In genomic region chr2:69995511-69995910, GRCh38 we compare ENCODE assay signal across 20 cellular contexts. TPM values are rescaled to one million over a fixed set of nuclear protein-coding genes. Genes with fewer than 3 reads are reported as not detected.
DNase-seq lines count a peak whose midpoint lies in the region; ATAC-seq and TF ChIP-seq lines count a peak whose summit lies in the region.
"Had no signal": no experiment of that assay in that cellular context is flagged by ENCODE, and none has a peak within 500 bp of the region (broad histone marks: within the 10 kb centered on the region; RNA-seq: fewer than 3 reads in every experiment).

No MANE protein-coding gene starts in this region.

- no peak overlapping the region for H3K4me3 Mint-ChIP-seq in H9
- H3K4me3 Mint-ChIP-seq: CD8-positive, alpha-beta T cell had no signal

- TF ChIP-seq CTCF in H9 (conservative IDR thresholded peaks at IDR 0.05): no peak
- TF ChIP-seq CTCF in RWPE2 (IDR thresholded peaks at IDR 0.05; ENCODE audit: poor library complexity, severe bottlenecking): no peak
- no peak for TF ChIP-seq CTCF in colonic mucosa (IDR thresholded peaks at IDR 0.05)
- no peak for TF ChIP-seq CTCF in mucosa of descending colon (IDR thresholded peaks at IDR 0.05)
- TF ChIP-seq CTCF in foreskin keratinocyte (conservative IDR thresholded peaks at IDR 0.05): no peak

- H3K27me3 Mint-ChIP-seq in H9 (ENCODE audit: low read depth): no peaks in the 10 kb centered on the region

- H3K9me3 ChIP-seq in H9 (ENCODE audit: control insufficient read depth, low read depth, low read length): no peaks in the 10 kb centered on the region
- no peaks in the 10 kb centered on the region for H3K9me3 ChIP-seq in RWPE2 (ENCODE audit: severe bottlenecking)
- no peaks in the 10 kb centered on the region for H3K9me3 ChIP-seq in colonic mucosa
- no peaks in the 10 kb centered on the region for H3K9me3 ChIP-seq in mucosa of descending colon
- H3K9me3 ChIP-seq: BLaER1 treated with 17β-estradiol and CSF1 and Interleukin-3, amounts not matched to agents 10 nM and 100 nM; SJCRH30 had no signal

- H3K18ac ChIP-seq in H9 (ENCODE audit: insufficient read length, low read depth, low read length): no peak overlapping the region

- no peak overlapping the region for H3K27ac ChIP-seq in H9 (ENCODE audit: insufficient read length, low read depth, low read length)
- H3K27ac ChIP-seq in RWPE2 (ENCODE audit: poor library complexity, severe bottlenecking): no peak overlapping the region
- H3K27ac ChIP-seq in colonic mucosa: no peak overlapping the region
- H3K27ac ChIP-seq in foreskin keratinocyte: no peak overlapping the region
- H3K27ac ChIP-seq: RWPE1, SJCRH30 had no signal

- H4K20me1 ChIP-seq in H9 (ENCODE audit: control insufficient read depth, insufficient read depth, insufficient read length): no peaks in the 10 kb centered on the region
- H4K20me1 ChIP-seq: BLaER1 treated with 17β-estradiol and CSF1 and Interleukin-3, amounts not matched to agents 10 nM and 100 nM had no signal

- H3K23ac ChIP-seq in H9 (ENCODE audit: insufficient read length, low read depth, low read length): no peak overlapping the region

- H3K4me3 ChIP-seq in RWPE2 (ENCODE audit: severe bottlenecking) (no peak overlapping the region), colonic mucosa (no peak overlapping the region), mucosa of descending colon (no peak overlapping the region)
- H3K4me3 ChIP-seq: BLaER1 treated with 17β-estradiol and CSF1 and Interleukin-3, amounts not matched to agents 10 nM and 100 nM; SJCRH30 had no signal

- H3K36me3 ChIP-seq in RWPE2 (ENCODE audit: low read depth) (no peaks in the 10 kb centered on the region), colonic mucosa (no peaks in the 10 kb centered on the region), mucosa of descending colon (ENCODE audit: low read depth) (no peaks in the 10 kb centered on the region)
- H3K36me3 ChIP-seq: SJCRH30 had no signal

- no peak overlapping the region for H4K8ac ChIP-seq in H9 (replicated peaks; ENCODE audit: insufficient read length, low read depth, low read length)

- no peak overlapping the region for H3K14ac ChIP-seq in H9 (ENCODE audit: insufficient read depth, low read length)

- H2AK5ac ChIP-seq in H9 (ENCODE audit: insufficient read length, low read length): no peak overlapping the region

- H3K9me3 Mint-ChIP-seq in H9: no peaks in the 10 kb centered on the region
- H3K9me3 Mint-ChIP-seq: CD8-positive, alpha-beta T cell had no signal

- H2BK15ac ChIP-seq in H9 (ENCODE audit: low read depth, low read length): no peak overlapping the region

- no peak overlapping the region for H3K9ac ChIP-seq in H9 (ENCODE audit: extremely low read depth, insufficient read length, low read length)
- H3K9ac ChIP-seq in colonic mucosa (ENCODE audit: low read depth in 2 of 2, low read length in 2 of 2): no peak overlapping the region
- H3K9ac ChIP-seq: BLaER1 treated with 17β-estradiol and CSF1 and Interleukin-3, amounts not matched to agents 10 nM and 100 nM had no signal

- no peak overlapping the region for H2BK12ac ChIP-seq in H9 (ENCODE audit: insufficient read length, low read depth, low read length)

- no peak overlapping the region for H2BK120ac ChIP-seq in H9 (ENCODE audit: low read depth, low read length, poor library complexity, severe bottlenecking)

- ATAC-seq in RWPE2 (ENCODE audit: low read depth): no peak
- peak; percentile 84 for ATAC-seq in mucosa of descending colon
- no peak for ATAC-seq in foreskin keratinocyte
- ATAC-seq: CD8-positive, alpha-beta T cell; HepG2; PC-3 had no signal

- H3K4me1 Mint-ChIP-seq in H9: peaks cover 32 to 33% of the 10 kb centered on the region in 2 experiments

- no peak overlapping the region for H3K4ac ChIP-seq in H9 (ENCODE audit: low read depth, low read length)

- peak overlapping the region in 2 of 3 experiments; percentile 14 to 76; a peak in 2 of 7 replicates for H3K27ac Mint-ChIP-seq in H9
- H3K27ac Mint-ChIP-seq: CD8-positive, alpha-beta T cell had no signal

- no peak overlapping the region for H2BK5ac ChIP-seq in H9 (ENCODE audit: insufficient read length, low read length)

- H3K56ac ChIP-seq in H9 (ENCODE audit: insufficient read length, low read depth, low read length): no peak overlapping the region

- intact Hi-C loops in colonic mucosa (cut with DNase I): no loop called here
- intact Hi-C loops in mucosa of descending colon (cut with DNase I, micrococcal nuclease): no loop called here

- no peak overlapping the region for H3K4me2 ChIP-seq in H9 (ENCODE audit: insufficient read depth, insufficient read length, low read length)

- peaks cover 1 to 5% (median 4%) of the 10 kb centered on the region in 3 experiments; a peak in 4 of 7 replicates for H3K36me3 Mint-ChIP-seq in H9 (ENCODE audit: insufficient read depth in 1 of 3, low read depth in 3 of 3)

- H3K4me1 ChIP-seq in H9 (ENCODE audit: insufficient read depth, low read length): peaks cover 4% of the 10 kb centered on the region; the same call in 1 of the 2 replicates
- H3K4me1 ChIP-seq in RWPE2 (ENCODE audit: insufficient read depth, poor library complexity, severe bottlenecking): peaks cover 21% of the 10 kb centered on the region
- no peaks in the 10 kb centered on the region for H3K4me1 ChIP-seq in colonic mucosa
- no peaks in the 10 kb centered on the region for H3K4me1 ChIP-seq in mucosa of descending colon (ENCODE audit: low read depth)
- H3K4me1 ChIP-seq in foreskin keratinocyte: peaks cover 7% of the 10 kb centered on the region

- H3K23me2 ChIP-seq in H9 (ENCODE audit: insufficient read length, low read depth, low read length, poor library complexity, severe bottlenecking): no peaks in the 10 kb centered on the region

- no peak overlapping the region for H4K91ac ChIP-seq in H9 (ENCODE audit: insufficient read length, low read depth, low read length)

- H2BK20ac ChIP-seq in H9 (ENCODE audit: low read depth, low read length, poor library complexity, severe bottlenecking): no peak overlapping the region

- no peak overlapping the region for H2AFZ ChIP-seq in H9 (ENCODE audit: low read length)

- H3K79me2 ChIP-seq in H9 (ENCODE audit: insufficient read depth, low read length): no peaks in the 10 kb centered on the region

- H3T11ph ChIP-seq in H9 (ENCODE audit: low read length): no peak overlapping the region

- no peaks in the 10 kb centered on the region for H3K27me3 ChIP-seq in H9 (ENCODE audit: insufficient read depth, low read length)
- H3K27me3 ChIP-seq in RWPE2 (ENCODE audit: insufficient read depth, poor library complexity, severe bottlenecking): no peaks in the 10 kb centered on the region
- no peaks in the 10 kb centered on the region for H3K27me3 ChIP-seq in colonic mucosa
- H3K27me3 ChIP-seq in foreskin keratinocyte: no peaks in the 10 kb centered on the region
- H3K27me3 ChIP-seq: BLaER1 treated with 17β-estradiol and CSF1 and Interleukin-3, amounts not matched to agents 10 nM and 100 nM; SJCRH30 had no signal

- no peak overlapping the region for H4K5ac ChIP-seq in H9 (ENCODE audit: insufficient read length, low read depth, low read length)

- no peaks in the 10 kb centered on the region for H3K79me1 ChIP-seq in H9 (ENCODE audit: insufficient read depth, low read depth, low read length, poor library complexity, severe bottlenecking)

- WGBS in H9 (ENCODE audit: extremely low coverage, insufficient read length, low lambda C conversion rate): no CpG with 5 or more reads among the region's 3 CpGs

- DNase-seq in H9: no peak
- peak; percentile 17 for DNase-seq in RWPE2 (ENCODE audit: low spot score)
- peak; percentile 56 for DNase-seq in colonic mucosa
- DNase-seq in mucosa of descending colon: peak in 2 of 3 donors; percentile 34 to 44
- no peak for DNase-seq in foreskin keratinocyte
- no peak for DNase-seq in SKM-1 (lab: John Stamatoyannopoulos, UW; ENCODE audit: unreplicated experiment)
- no peak for DNase-seq in NCI-H526 treated with DMSO at 0.1 percent for 48 hours (lab: John Stamatoyannopoulos, UW)
- no peak for DNase-seq in NCI-H1092 (lab: John Stamatoyannopoulos, UW)
- DNase-seq: CD8-positive, alpha-beta T cell; DMS53; H7; NCI-H1417 treated with DMSO at 0.1 percent for 48 hours; NCI-H187 treated with DMSO at 0.1 percent for 48 hours; NCI-H2227 treated with DMSO at 0.1 percent for 48 hours; NCI-H524; PC-3; SJCRH30 had no signal

RNA-seq across cellular contexts. Expression of gene ASPRV1, which starts 34.1 kb away (rescaled TPM):
- total RNA-seq in H9 (2021): 0.57 and 0.64 TPM in 2 replicates
- under 1 TPM; 0.40 to 0.82 TPM for total RNA-seq in colonic mucosa
- 1 to 10 TPM in 1 of 3 donors, under 1 TPM in 2; 0.55 to 1.1 (median 0.55) TPM for total RNA-seq in mucosa of descending colon
- 0.21 and 0.37 TPM in 2 replicates for total RNA-seq in foreskin keratinocyte
- polyA plus RNA-seq in foreskin keratinocyte: 0.20 and 0.41 TPM in 2 replicates
- total RNA-seq: PC-3 had no signal

Comparison
In these comparisons a context has a peak if more than half of its experiments do, and no peak if none do; other contexts are left out.
1. DNase-seq: peak in RWPE2 (single experiment), colonic mucosa (single experiment) and mucosa of descending colon (2 of 3); none in H9 (single experiment), foreskin keratinocyte (0 of 2), SKM-1 (single experiment), NCI-H526 treated with DMSO at 0.1 percent for 48 hours (single experiment) and NCI-H1092 (single experiment).